1 cellular context compared by ENCODE assay signal in the genomic region with DNA sequence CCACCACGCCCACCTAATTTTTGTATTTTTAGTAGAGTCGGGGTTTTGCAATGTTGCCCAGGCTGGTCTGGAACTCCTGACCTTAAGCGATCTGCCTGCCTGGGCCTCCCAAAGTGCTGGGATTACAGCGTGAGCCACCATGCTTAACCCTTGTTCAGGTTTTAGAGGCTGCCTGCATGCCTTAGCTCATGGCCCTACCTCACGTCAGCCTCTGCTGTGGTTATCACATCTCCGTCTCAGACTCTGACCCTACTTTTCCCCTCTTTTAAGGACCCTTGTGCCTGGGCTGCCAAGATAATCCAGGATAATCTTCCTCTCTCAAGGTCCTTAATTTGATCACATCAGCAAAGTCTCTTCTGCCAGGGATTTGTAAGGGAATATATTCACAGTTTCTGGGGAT.
TF ChIP-seq lines count a peak whose summit lies in the region.

No MANE protein-coding gene starts in this region.

TF ChIP-seq in GM23338, 12 proteins besides CTCF, POLR2A, EP300 and RAD21 (continued from another document):
- TF ChIP-seq STAT1 (IDR thresholded peaks at IDR 0.05; ENCODE audit: unreplicated experiment) (no peak), ZNF114 (CRISPR knock-in tag; IDR thresholded peaks at IDR 0.05) (no peak)
- TF ChIP-seq, protein P1, sequence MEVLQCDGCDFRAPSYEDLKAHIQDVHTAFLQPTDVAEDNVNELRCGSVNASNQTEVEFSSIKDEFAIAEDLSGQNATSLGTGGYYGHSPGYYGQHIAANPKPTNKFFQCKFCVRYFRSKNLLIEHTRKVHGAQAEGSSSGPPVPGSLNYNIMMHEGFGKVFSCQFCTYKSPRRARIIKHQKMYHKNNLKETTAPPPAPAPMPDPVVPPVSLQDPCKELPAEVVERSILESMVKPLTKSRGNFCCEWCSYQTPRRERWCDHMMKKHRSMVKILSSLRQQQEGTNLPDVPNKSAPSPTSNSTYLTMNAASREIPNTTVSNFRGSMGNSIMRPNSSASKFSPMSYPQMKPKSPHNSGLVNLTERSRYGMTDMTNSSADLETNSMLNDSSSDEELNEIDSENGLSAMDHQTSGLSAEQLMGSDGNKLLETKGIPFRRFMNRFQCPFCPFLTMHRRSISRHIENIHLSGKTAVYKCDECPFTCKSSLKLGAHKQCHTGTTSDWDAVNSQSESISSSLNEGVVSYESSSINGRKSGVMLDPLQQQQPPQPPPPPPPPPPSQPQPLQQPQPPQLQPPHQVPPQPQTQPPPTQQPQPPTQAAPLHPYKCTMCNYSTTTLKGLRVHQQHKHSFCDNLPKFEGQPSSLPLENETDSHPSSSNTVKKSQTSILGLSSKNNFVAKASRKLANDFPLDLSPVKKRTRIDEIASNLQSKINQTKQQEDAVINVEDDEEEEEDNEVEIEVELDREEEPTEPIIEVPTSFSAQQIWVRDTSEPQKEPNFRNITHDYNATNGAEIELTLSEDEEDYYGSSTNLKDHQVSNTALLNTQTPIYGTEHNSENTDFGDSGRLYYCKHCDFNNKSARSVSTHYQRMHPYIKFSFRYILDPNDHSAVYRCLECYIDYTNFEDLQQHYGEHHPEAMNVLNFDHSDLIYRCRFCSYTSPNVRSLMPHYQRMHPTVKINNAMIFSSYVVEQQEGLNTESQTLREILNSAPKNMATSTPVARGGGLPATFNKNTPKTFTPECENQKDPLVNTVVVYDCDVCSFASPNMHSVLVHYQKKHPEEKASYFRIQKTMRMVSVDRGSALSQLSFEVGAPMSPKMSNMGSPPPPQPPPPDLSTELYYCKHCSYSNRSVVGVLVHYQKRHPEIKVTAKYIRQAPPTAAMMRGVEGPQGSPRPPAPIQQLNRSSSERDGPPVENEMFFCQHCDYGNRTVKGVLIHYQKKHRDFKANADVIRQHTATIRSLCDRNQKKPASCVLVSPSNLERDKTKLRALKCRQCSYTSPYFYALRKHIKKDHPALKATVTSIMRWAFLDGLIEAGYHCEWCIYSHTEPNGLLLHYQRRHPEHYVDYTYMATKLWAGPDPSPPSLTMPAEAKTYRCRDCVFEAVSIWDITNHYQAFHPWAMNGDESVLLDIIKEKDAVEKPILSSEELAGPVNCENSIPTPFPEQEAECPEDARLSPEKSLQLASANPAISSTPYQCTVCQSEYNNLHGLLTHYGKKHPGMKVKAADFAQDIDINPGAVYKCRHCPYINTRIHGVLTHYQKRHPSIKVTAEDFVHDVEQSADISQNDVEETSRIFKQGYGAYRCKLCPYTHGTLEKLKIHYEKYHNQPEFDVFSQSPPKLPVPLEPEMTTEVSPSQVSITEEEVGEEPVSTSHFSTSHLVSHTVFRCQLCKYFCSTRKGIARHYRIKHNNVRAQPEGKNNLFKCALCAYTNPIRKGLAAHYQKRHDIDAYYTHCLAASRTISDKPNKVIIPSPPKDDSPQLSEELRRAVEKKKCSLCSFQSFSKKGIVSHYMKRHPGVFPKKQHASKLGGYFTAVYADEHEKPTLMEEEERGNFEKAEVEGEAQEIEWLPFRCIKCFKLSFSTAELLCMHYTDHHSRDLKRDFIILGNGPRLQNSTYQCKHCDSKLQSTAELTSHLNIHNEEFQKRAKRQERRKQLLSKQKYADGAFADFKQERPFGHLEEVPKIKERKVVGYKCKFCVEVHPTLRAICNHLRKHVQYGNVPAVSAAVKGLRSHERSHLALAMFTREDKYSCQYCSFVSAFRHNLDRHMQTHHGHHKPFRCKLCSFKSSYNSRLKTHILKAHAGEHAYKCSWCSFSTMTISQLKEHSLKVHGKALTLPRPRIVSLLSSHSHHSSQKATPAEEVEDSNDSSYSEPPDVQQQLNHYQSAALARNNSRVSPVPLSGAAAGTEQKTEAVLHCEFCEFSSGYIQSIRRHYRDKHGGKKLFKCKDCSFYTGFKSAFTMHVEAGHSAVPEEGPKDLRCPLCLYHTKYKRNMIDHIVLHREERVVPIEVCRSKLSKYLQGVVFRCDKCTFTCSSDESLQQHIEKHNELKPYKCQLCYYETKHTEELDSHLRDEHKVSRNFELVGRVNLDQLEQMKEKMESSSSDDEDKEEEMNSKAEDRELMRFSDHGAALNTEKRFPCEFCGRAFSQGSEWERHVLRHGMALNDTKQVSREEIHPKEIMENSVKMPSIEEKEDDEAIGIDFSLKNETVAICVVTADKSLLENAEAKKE (CRISPR knock-in tag; IDR thresholded peaks at IDR 0.05), result no peak
